8 cellular contexts compared by ENCODE assay signal in genomic region chr1:154791292-154792278, GRCh38.
DNase-seq lines count a peak whose midpoint lies in the region; ATAC-seq and TF ChIP-seq lines count a peak whose summit lies in the region.

No MANE protein-coding gene starts in this region.

- H3K4me3 Mint-ChIP-seq in natural killer cell treated with Interleukin-12 subunit alpha and Interleukin-12 subunit beta and Interleukin-15 and Interleukin-18, amount 100 ng/mL, for 72 hours = peak overlapping the region; percentile 72

- POLR2A ChIA-PET in A673 (lab: Charles Lee; ENCODE audit: low non-redundant PET) = no interaction called here

- peak; percentile 77 for ATAC-seq in GM19043 (IDR thresholded peaks at IDR 0.05; ENCODE audit: low read depth, unreplicated experiment)
- peak; percentile 78 for ATAC-seq in HG03354 (IDR thresholded peaks at IDR 0.05; ENCODE audit: poor library complexity, severe bottlenecking, unreplicated experiment)
- peak; percentile 63 for ATAC-seq in natural killer cell treated with Interleukin-12 subunit alpha and Interleukin-12 subunit beta and Interleukin-15 and Interleukin-18, amount 100 ng/mL, for 72 hours

- TF ChIP-seq CTCF in A673 (conservative IDR thresholded peaks at IDR 0.05; ENCODE audit: low read depth, low read length) = peak; percentile 16; the same call in 1 of the 2 replicates

- DNase-seq in A673 (ENCODE audit: low spot score) (peak; percentile 69), RKO (ENCODE audit: low spot score) (peak; percentile 44), activated gamma-delta T cell (lab: John Stamatoyannopoulos, UW) (peak; percentile 45), H7 (no peak), NCI-H1436 treated with DMSO at 0.1 percent for 48 hours (lab: John Stamatoyannopoulos, UW) (no peak)
- no peak for DNase-seq in natural killer cell treated with Interleukin-12 subunit alpha and Interleukin-12 subunit beta and Interleukin-15 and Interleukin-18, amount 100 ng/mL, for 72 hours (ENCODE audit: low spot score)

- H3K27ac ChIP-seq in A673 (ENCODE audit: low read depth, low read length, poor library complexity, severe bottlenecking) = no peak overlapping the region

- no peaks in the 10 kb centered on the region for H3K36me3 Mint-ChIP-seq in natural killer cell treated with Interleukin-12 subunit alpha and Interleukin-12 subunit beta and Interleukin-15 and Interleukin-18, amount 100 ng/mL, for 72 hours

- no TSS peak for BruUV-seq in A673 (replicated peaks; lab: Mats Ljungman, UMichigan)

- H3K36me3 ChIP-seq in A673 (ENCODE audit: insufficient read depth, low read length, poor library complexity, severe bottlenecking) (no peaks in the 10 kb centered on the region), H7 (replicated peaks; ENCODE audit: control insufficient read depth, insufficient read depth, low read length) (no peaks in the 10 kb centered on the region)

- H3K27ac Mint-ChIP-seq in natural killer cell treated with Interleukin-12 subunit alpha and Interleukin-12 subunit beta and Interleukin-15 and Interleukin-18, amount 100 ng/mL, for 72 hours = no peak overlapping the region

- CTCF ChIA-PET in A673 (lab: Charles Lee) = interaction anchor here (0.6 kb wide), 1 partner anchor 10 kb away, joined by 3 read pairs; no protein-coding TSS in a partner anchor

- peaks cover 11% of the 10 kb centered on the region for H3K4me1 ChIP-seq in A673 (ENCODE audit: insufficient read depth, low read length, poor library complexity, severe bottlenecking)

- intact Hi-C loops in A673 (cut with micrococcal nuclease; ENCODE audit: unreplicated experiment) = no loop called here

- no peaks in the 10 kb centered on the region for H3K27me3 ChIP-seq in A673 (replicated peaks; ENCODE audit: insufficient read depth, low read depth, low read length, poor library complexity)
- H3K27me3 ChIP-seq in H7 (ENCODE audit: control insufficient read depth, insufficient read depth, low read length) = no peaks in the 10 kb centered on the region

- no peaks in the 10 kb centered on the region for H3K9me3 ChIP-seq in A673 (ENCODE audit: low read depth, low read length, poor library complexity, severe bottlenecking)

- H3K4me3 ChIP-seq in A673 (ENCODE audit: low read depth, low read length, poor library complexity, severe bottlenecking) = no peak overlapping the region
- no peak overlapping the region for H3K4me3 ChIP-seq in H7 (ENCODE audit: insufficient read depth, low read depth, low read length)

- peaks cover 9 to 19% of the 10 kb centered on the region in 2 donors for H3K4me1 Mint-ChIP-seq in natural killer cell treated with Interleukin-12 subunit alpha and Interleukin-12 subunit beta and Interleukin-15 and Interleukin-18, amount 100 ng/mL, for 72 hours (ENCODE audit: low read depth in 2 of 2)

- H3K27me3 Mint-ChIP-seq in natural killer cell treated with Interleukin-12 subunit alpha and Interleukin-12 subunit beta and Interleukin-15 and Interleukin-18, amount 100 ng/mL, for 72 hours = peaks cover 34% of the 10 kb centered on the region in 2 donors

- H3K9me3 Mint-ChIP-seq in natural killer cell treated with Interleukin-12 subunit alpha and Interleukin-12 subunit beta and Interleukin-15 and Interleukin-18, amount 100 ng/mL, for 72 hours = no peaks in the 10 kb centered on the region

Comparison
In these comparisons a context has a peak if more than half of its experiments do, and no peak if none do; other contexts are left out.
1. DNase-seq: peak in A673 (single experiment), RKO (single experiment) and activated gamma-delta T cell (single experiment); none in natural killer cell treated with Interleukin-12 subunit alpha and Interleukin-12 subunit beta and Interleukin-15 and Interleukin-18, amount 100 ng/mL, for 72 hours (single experiment), H7 (single experiment) and NCI-H1436 treated with DMSO at 0.1 percent for 48 hours (single experiment).
2. Peak in every context shown above with its lines, with median percentiles within 50 percentile points of each other: ATAC-seq.